ENCODE assay signal across 15 cellular contexts in the genomic region with DNA sequence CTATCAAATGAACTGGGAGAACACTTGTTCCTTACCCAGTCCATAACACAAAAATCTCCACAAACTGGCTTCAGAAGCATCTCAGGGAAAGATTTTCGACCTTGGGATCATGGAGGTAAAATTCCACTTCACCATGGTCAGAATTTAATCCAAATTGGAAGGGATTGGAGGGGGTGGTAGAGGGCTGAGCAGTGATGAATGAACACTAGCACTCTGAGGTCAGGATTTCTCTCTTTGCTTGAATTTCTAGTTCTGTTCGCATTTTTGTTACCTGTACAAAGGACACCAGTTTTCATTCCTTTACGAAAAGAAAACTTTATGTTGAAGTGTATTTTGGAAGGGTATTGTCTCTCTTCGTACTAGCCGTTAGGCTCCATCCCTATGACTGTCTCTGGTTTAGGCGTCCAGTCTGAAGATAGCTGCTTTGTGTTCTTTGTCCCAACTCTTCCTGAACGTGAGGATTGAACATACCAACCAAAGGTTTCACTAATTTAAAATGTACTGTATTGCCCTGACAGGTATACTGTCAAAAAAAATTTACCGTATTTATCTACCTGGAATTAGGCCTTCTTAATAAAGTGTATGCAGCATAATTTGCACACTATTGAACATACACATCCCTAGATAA. TPM values are rescaled to one million over a fixed set of nuclear protein-coding genes. Genes with fewer than 3 reads are reported as not detected.
A peak's percentile ranks its signal among the peaks of the same experiment; 100 is the strongest.
DNase-seq lines count a peak whose midpoint lies in the region; ATAC-seq, FAIRE-seq and TF ChIP-seq lines count a peak whose summit lies in the region.
"Had no signal": no experiment of that assay in that cellular context is flagged by ENCODE, and none has a peak within 500 bp of the region (broad histone marks: within the 10 kb centered on the region; RNA-seq: fewer than 3 reads in every experiment).

No MANE protein-coding gene starts in this region.

- H3K36me3 ChIP-seq in CD8-positive, alpha-beta T cell (ENCODE audit: insufficient read depth, low read length): no peaks in the 10 kb centered on the region
- no peaks in the 10 kb centered on the region for H3K36me3 ChIP-seq in tibial nerve
- H3K36me3 ChIP-seq: vagina had no signal

- H3K4me3 ChIP-seq in CD8-positive, alpha-beta T cell (ENCODE audit: low read depth, low read length): peak overlapping the region; percentile 80
- peak overlapping the region in 1 of 4 donors; percentile 7 for H3K4me3 ChIP-seq in tibial nerve

- POLR2A ChIA-PET in CD8-positive, alpha-beta T cell (lab: Charles Lee): interaction anchor here (0.7 to 2.3 kb wide), 6 partner anchors 12 to 37 kb away, joined by 3 to 6 read pairs (median 4); no protein-coding TSS in a partner anchor

- TF ChIP-seq CTCF in CD8-positive, alpha-beta T cell (IDR thresholded peaks at IDR 0.05): no peak
- no peak for TF ChIP-seq CTCF in tibial nerve (IDR thresholded peaks at IDR 0.05)

- CTCF ChIA-PET in CD8-positive, alpha-beta T cell (lab: Charles Lee): interaction anchor here (1.7 to 5.8 kb wide), 4 partner anchors 10 to 42 kb away, joined by 6 to 50 read pairs (median 10); no protein-coding TSS in a partner anchor

- no peak for TF ChIP-seq EP300 in tibial nerve (IDR thresholded peaks at IDR 0.05)

- H3K4me1 ChIP-seq in CD8-positive, alpha-beta T cell (ENCODE audit: insufficient read depth, low read length): peaks cover 40% of the 10 kb centered on the region
- H3K4me1 ChIP-seq in tibial nerve: peaks cover 0 to 13% (median 5%) of the 10 kb centered on the region in 4 donors
- H3K4me1 ChIP-seq: vagina had no signal

- peaks cover 40% of the 10 kb centered on the region for H3K36me3 Mint-ChIP-seq in CD8-positive, alpha-beta T cell
- peaks cover 6 to 26% of the 10 kb centered on the region in 2 donors for H3K36me3 Mint-ChIP-seq in activated naive CD4-positive, alpha-beta T cell treated with anti-CD3 and anti-CD28 coated beads, Interleukin-2, amount 50 U/mL, for 72 hours
- no peaks in the 10 kb centered on the region for H3K36me3 Mint-ChIP-seq in natural killer cell treated with Interleukin-12 subunit alpha and Interleukin-12 subunit beta and Interleukin-15 and Interleukin-18, amount 100 ng/mL, for 72 hours

- H3K27me3 ChIP-seq in CD8-positive, alpha-beta T cell (ENCODE audit: insufficient read depth, low read length): no peaks in the 10 kb centered on the region
- H3K27me3 ChIP-seq in tibial nerve: no peaks in the 10 kb centered on the region
- H3K27me3 ChIP-seq: vagina had no signal

- H3K4me3 Mint-ChIP-seq in CD8-positive, alpha-beta T cell: peak overlapping the region; percentile 97
- peak overlapping the region; percentile 98 for H3K4me3 Mint-ChIP-seq in natural killer cell treated with Interleukin-12 subunit alpha and Interleukin-12 subunit beta and Interleukin-15 and Interleukin-18, amount 100 ng/mL, for 72 hours

- H3K27me3 Mint-ChIP-seq in CD8-positive, alpha-beta T cell (ENCODE audit: low read depth): no peaks in the 10 kb centered on the region
- H3K27me3 Mint-ChIP-seq in natural killer cell treated with Interleukin-12 subunit alpha and Interleukin-12 subunit beta and Interleukin-15 and Interleukin-18, amount 100 ng/mL, for 72 hours: no peaks in the 10 kb centered on the region

- no peaks in the 10 kb centered on the region for H3K9me3 Mint-ChIP-seq in CD8-positive, alpha-beta T cell
- H3K9me3 Mint-ChIP-seq in activated naive CD4-positive, alpha-beta T cell treated with anti-CD3 and anti-CD28 coated beads, Interleukin-2, amount 50 U/mL, for 72 hours: no peaks in the 10 kb centered on the region
- peaks cover 3% of the 10 kb centered on the region for H3K9me3 Mint-ChIP-seq in natural killer cell treated with Interleukin-12 subunit alpha and Interleukin-12 subunit beta and Interleukin-15 and Interleukin-18, amount 100 ng/mL, for 72 hours

- H3K4me1 Mint-ChIP-seq in CD8-positive, alpha-beta T cell (ENCODE audit: low read depth): peaks cover 33% of the 10 kb centered on the region
- H3K4me1 Mint-ChIP-seq in natural killer cell treated with Interleukin-12 subunit alpha and Interleukin-12 subunit beta and Interleukin-15 and Interleukin-18, amount 100 ng/mL, for 72 hours (ENCODE audit: low read depth in 2 of 2): peaks cover 49 to 61% of the 10 kb centered on the region in 2 donors

- no peak for TF ChIP-seq POLR2A in tibial nerve (IDR thresholded peaks at IDR 0.05)

- peak; percentile 81 for FAIRE-seq in GM19239 (lab: Jason Lieb, UNC)
- FAIRE-seq: endothelial cell of umbilical vein, islet of Langerhans had no signal

- ATAC-seq in CD8-positive, alpha-beta T cell: no peak
- no peak for ATAC-seq in activated naive CD4-positive, alpha-beta T cell treated with anti-CD3 and anti-CD28 coated beads, Interleukin-2, amount 50 U/mL, for 72 hours
- ATAC-seq in natural killer cell treated with Interleukin-12 subunit alpha and Interleukin-12 subunit beta and Interleukin-15 and Interleukin-18, amount 100 ng/mL, for 72 hours: no peak
- ATAC-seq: SK-N-SH treated with all-trans-retinoic acid at 6 μM for 48 hours had no signal

- intact Hi-C loops in CD8-positive, alpha-beta T cell (cut with DNase I, micrococcal nuclease): loop anchor here (1.0 to 10.0 kb wide), 8 partner anchors 8 to 423 kb away; partner anchors contain the start of gene RPS19BP1 (in 1 of the 2)

- no peaks in the 10 kb centered on the region for H3K9me3 ChIP-seq in CD8-positive, alpha-beta T cell (ENCODE audit: low read length)
- no peaks in the 10 kb centered on the region for H3K9me3 ChIP-seq in tibial nerve
- H3K9me3 ChIP-seq: vagina had no signal

- WGBS in tibial nerve, 2 donors: 87 to 89% methylated on average over 8 of the region's 8 CpGs

- no peak for DNase-seq in CD8-positive, alpha-beta T cell
- DNase-seq in GM19239 (ENCODE audit: insufficient read length, low spot score) (no peak), caudate nucleus (lab: John Stamatoyannopoulos, UW) (no peak), tibial nerve (ENCODE audit: low spot score in 2 of 2) (no peak), NCI-H2081 (lab: John Stamatoyannopoulos, UW) (no peak)
- DNase-seq in activated naive CD4-positive, alpha-beta T cell treated with anti-CD3 and anti-CD28 coated beads, Interleukin-2, amount 50 U/mL, for 72 hours (ENCODE audit: low spot score in 2 of 2): no peak
- DNase-seq in natural killer cell treated with Interleukin-12 subunit alpha and Interleukin-12 subunit beta and Interleukin-15 and Interleukin-18, amount 100 ng/mL, for 72 hours (ENCODE audit: low spot score): no peak

- peak overlapping the region; percentile 71 for H3K27ac ChIP-seq in CD8-positive, alpha-beta T cell (ENCODE audit: low read depth, low read length)
- H3K27ac ChIP-seq in caudate nucleus (ENCODE audit: low read depth, low read length) (no peak overlapping the region), tibial nerve (peak overlapping the region in 1 of 4 donors; percentile 13)

- H3K27ac Mint-ChIP-seq in CD8-positive, alpha-beta T cell: peak overlapping the region; percentile 91
- peak overlapping the region; percentile 95 to 98 for H3K27ac Mint-ChIP-seq in activated naive CD4-positive, alpha-beta T cell treated with anti-CD3 and anti-CD28 coated beads, Interleukin-2, amount 50 U/mL, for 72 hours
- H3K27ac Mint-ChIP-seq in natural killer cell treated with Interleukin-12 subunit alpha and Interleukin-12 subunit beta and Interleukin-15 and Interleukin-18, amount 100 ng/mL, for 72 hours: peak overlapping the region; percentile 96 to 98
- H3K27ac Mint-ChIP-seq: progenitor cell of endocrine pancreas had no signal

RNA-seq across cellular contexts. Expression of gene GRAP2, which starts 0.7 kb away (rescaled TPM):
- total RNA-seq in CD8-positive, alpha-beta T cell: 100 to 1,000 TPM; 105 TPM
- 10 to 100 TPM; 42.4 to 54.6 TPM for total RNA-seq in activated naive CD4-positive, alpha-beta T cell treated with anti-CD3 and anti-CD28 coated beads, Interleukin-2, amount 50 U/mL, for 72 hours
- total RNA-seq in natural killer cell treated with Interleukin-12 subunit alpha and Interleukin-12 subunit beta and Interleukin-15 and Interleukin-18, amount 100 ng/mL, for 72 hours: 10 to 100 TPM; 13.2 to 36.4 TPM
- total RNA-seq in tibial nerve: 10 to 100 TPM in 1 of 4 donors, 1 to 10 TPM in 3; 3.8 to 10.5 (median 4.3) TPM
- total RNA-seq: endothelial cell of umbilical vein, glomerular endothelial cell, OCI-LY7 had no signal

RNA-seq across cellular contexts. Expression of gene ENTHD1, which starts 8.1 kb away (rescaled TPM):
- not detected for total RNA-seq in CD8-positive, alpha-beta T cell
- total RNA-seq in activated naive CD4-positive, alpha-beta T cell treated with anti-CD3 and anti-CD28 coated beads, Interleukin-2, amount 50 U/mL, for 72 hours: 1 to 10 TPM in 1 of 2 donors, under 1 TPM in 1; 0.31 to 1.5 TPM
- total RNA-seq in natural killer cell treated with Interleukin-12 subunit alpha and Interleukin-12 subunit beta and Interleukin-15 and Interleukin-18, amount 100 ng/mL, for 72 hours: not detected
- 1 to 10 TPM in 2 of 4 donors, under 1 TPM in 2; 0.42 to 3.3 (median 1.8) TPM for total RNA-seq in tibial nerve
- total RNA-seq: endothelial cell of umbilical vein, glomerular endothelial cell, NCI-H460, OCI-LY7, progenitor cell of endocrine pancreas, vagina had no signal

RNA-seq across cellular contexts. Expression of gene TMA7B, which starts 58.6 kb away (rescaled TPM):
- total RNA-seq in CD8-positive, alpha-beta T cell: 10 to 100 TPM in 1 of 2 experiments, 1 to 10 TPM in 1; 9.0 to 12.0 TPM
- total RNA-seq in activated naive CD4-positive, alpha-beta T cell treated with anti-CD3 and anti-CD28 coated beads, Interleukin-2, amount 50 U/mL, for 72 hours: 1 to 10 TPM; 2.4 to 2.5 TPM
- 1 to 10 TPM in 1 of 2 donors, under 1 TPM in 1; 0.86 to 2.8 TPM for total RNA-seq in natural killer cell treated with Interleukin-12 subunit alpha and Interleukin-12 subunit beta and Interleukin-15 and Interleukin-18, amount 100 ng/mL, for 72 hours
- not detected for total RNA-seq in tibial nerve
- total RNA-seq: endothelial cell of umbilical vein, glomerular endothelial cell, NCI-H460, OCI-LY7, progenitor cell of endocrine pancreas had no signal
